Comparison of ENCODE assay signal across 24 cellular contexts in genomic region chr2:36993841-36994620, GRCh38. TPM values are rescaled to one million over a fixed set of nuclear protein-coding genes. Genes with fewer than 3 reads are reported as not detected.
DNase-seq lines count a peak whose midpoint lies in the region; ATAC-seq and TF ChIP-seq lines count a peak whose summit lies in the region.
"Had no signal": no experiment of that assay in that cellular context is flagged by ENCODE, and none has a peak within 500 bp of the region (broad histone marks: within the 10 kb centered on the region; RNA-seq: fewer than 3 reads in every experiment).

No MANE protein-coding gene starts in this region.

- H3K9me3 ChIP-seq in testis = no peaks in the 10 kb centered on the region
- H3K9me3 ChIP-seq: MG63, SJCRH30 had no signal

- H3K4me1 ChIP-seq in testis = no peaks in the 10 kb centered on the region
- H3K4me1 ChIP-seq: SJCRH30 had no signal

- H3K27me3 ChIP-seq in testis = no peaks in the 10 kb centered on the region
- H3K27me3 ChIP-seq: MG63, SJCRH30 had no signal

- DNase-seq in AG10803 (ENCODE audit: low read depth) (peak; percentile 1), choroid plexus epithelial cell (ENCODE audit: low read depth) (peak; percentile 4), fibroblast of peridontal ligament (ENCODE audit: extremely low read depth) (peak; percentile 8), lung microvascular endothelial cell (ENCODE audit: low read depth in 2 of 2) (peak; percentile 13 to 29), testis (no peak)
- DNase-seq in stimulated activated CD4-positive, alpha-beta T cell treated with anti-CD3 and anti-CD28 coated beads, Interleukin-4, amount 100 ng/mL, for 4 hours = no peak
- DNase-seq: C1 segment of cervical spinal cord; CD4-positive, alpha-beta memory T cell; COR-L47; DMS53; KBM-7; MG63; NCI-H1105 treated with DMSO at 0.1 percent for 48 hours; NCI-H1694; NCI-H2081; NCI-H2227 treated with DMSO at 0.1 percent for 48 hours; NCI-H526 treated with DMSO at 0.1 percent for 48 hours; PC-9; SJCRH30 had no signal

- no peak overlapping the region for H3K27ac ChIP-seq in testis
- H3K27ac ChIP-seq: PC-9, SJCRH30 had no signal

- no peak overlapping the region for H3K4me3 ChIP-seq in AG10803 (ENCODE audit: low read length)
- no peak overlapping the region for H3K4me3 ChIP-seq in choroid plexus epithelial cell (ENCODE audit: low read depth, low read length)
- no peak overlapping the region for H3K4me3 ChIP-seq in testis
- H3K4me3 ChIP-seq: GM12878, MG63, PC-9, SJCRH30 had no signal

- 84 to 86% methylated on average over 6 of the region's 6 CpGs for WGBS in testis, 2 donors

- TF ChIP-seq CTCF in AG10803 (conservative IDR thresholded peaks at IDR 0.05; ENCODE audit: low read length) (no peak), choroid plexus epithelial cell (conservative IDR thresholded peaks at IDR 0.05; ENCODE audit: low read depth, low read length) (no peak), testis (IDR thresholded peaks at IDR 0.05) (no peak)

- intact Hi-C loops in testis (cut with DNase I; ENCODE audit: low total_unique reads) = no loop called here

- ATAC-seq in GM21786 (IDR thresholded peaks at IDR 0.05; ENCODE audit: unreplicated experiment) = no peak
- no peak for ATAC-seq in GM18511 (IDR thresholded peaks at IDR 0.05; ENCODE audit: unreplicated experiment)
- ATAC-seq: GM12878, Right ventricle myocardium inferior, SK-N-SH treated with all-trans-retinoic acid at 6 μM for 48 hours had no signal

- H3K36me3 ChIP-seq in testis (ENCODE audit: low read depth, missing control alignments) = no peaks in the 10 kb centered on the region

- TF ChIP-seq POLR2A in testis (IDR thresholded peaks at IDR 0.05) = no peak

RNA-seq across cellular contexts. Expression of gene STRN, which starts 27.7 kb away (rescaled TPM):
- 13.7 and 19.4 TPM in 2 replicates for total RNA-seq in lung microvascular endothelial cell
- 10 to 100 TPM; 34.8 to 37.1 TPM for total RNA-seq in testis
- 13.9 TPM for polyA plus RNA-seq in testis (ENCODE audit: insufficient read depth, low read depth, low replicate concordance)

Comparison
In these comparisons a context has a peak if more than half of its experiments do, and no peak if none do; other contexts are left out.
1. DNase-seq: peak in AG10803 (single experiment), choroid plexus epithelial cell (single experiment), fibroblast of peridontal ligament (single experiment) and lung microvascular endothelial cell (2 of 2); none in stimulated activated CD4-positive, alpha-beta T cell treated with anti-CD3 and anti-CD28 coated beads, Interleukin-4, amount 100 ng/mL, for 4 hours (0 of 2) and testis (single experiment).